17 cellular contexts compared by ENCODE assay signal in the genomic region with DNA sequence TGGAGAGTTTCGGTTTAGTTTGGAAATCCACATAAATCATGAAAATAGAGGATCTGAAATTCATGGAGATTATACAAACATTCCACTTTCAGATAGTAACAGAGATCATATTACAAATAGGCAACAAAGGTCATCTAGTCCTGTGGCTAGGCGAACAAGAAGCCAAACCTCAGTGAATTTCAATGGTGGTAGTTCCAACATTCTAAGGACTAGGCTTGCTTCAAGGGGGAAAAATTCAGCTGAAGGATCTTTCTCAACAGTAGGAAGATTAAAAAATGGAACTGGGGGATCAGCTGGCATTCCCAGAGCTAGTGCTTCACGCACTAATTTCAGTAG. TPM values are rescaled to one million over a fixed set of nuclear protein-coding genes. Genes with fewer than 3 reads are reported as not detected.
A peak's percentile ranks its signal among the peaks of the same experiment; 100 is the strongest.
DNase-seq lines count a peak whose midpoint lies in the region; ATAC-seq and TF ChIP-seq lines count a peak whose summit lies in the region.
"Had no signal": no experiment of that assay in that cellular context is flagged by ENCODE, and none has a peak within 500 bp of the region (broad histone marks: within the 10 kb centered on the region; RNA-seq: fewer than 3 reads in every experiment).

No MANE protein-coding gene starts in this region.

- no peaks in the 10 kb centered on the region for H3K36me3 ChIP-seq in right lobe of liver
- H3K36me3 ChIP-seq: colonic mucosa, stomach had no signal

- DNase-seq in stimulated activated naive CD8-positive, alpha-beta T cell treated with anti-CD3 and anti-CD28 coated beads, Interleukin-15, Interleukin-2, amounts not matched to agents 100 U/mL and 50 U/mL, for 24 hours, result no peak
- no peak for DNase-seq in activated naive CD8-positive, alpha-beta T cell treated with anti-CD3 and anti-CD28 coated beads, Interleukin-2, amount 10 ng/mL, durations not matched to agents 7 days and 5 days
- DNase-seq in right lobe of liver (no peak), inferior parietal cortex (ENCODE audit: extremely low spot score) (no peak), foreskin fibroblast (no peak)
- no peak for DNase-seq in stimulated activated CD4-positive, alpha-beta T cell treated with anti-CD3 and anti-CD28 coated beads, Interleukin-15, amount 100 ng/mL, for 24 hours
- DNase-seq: activated CD4-positive, alpha-beta T cell treated with anti-CD3 and anti-CD28 coated beads, Interleukin-2, amount 50 U/mL, for 4 hours; amniotic stem cell; colonic mucosa; GM23248; left ventricle myocardium superior; NCI-H2107; NCI-H82; nephron progenitor cell; stomach had no signal

- 27% methylated on average over 3 of the region's 3 CpGs for WGBS in right lobe of liver (ENCODE audit: insufficient coverage, low coverage, low lambda C conversion rate, missing lambda C conversion rate)

- peaks cover 47% of the 10 kb centered on the region for H3K36me3 Mint-ChIP-seq in stimulated activated naive CD8-positive, alpha-beta T cell treated with anti-CD3 and anti-CD28 coated beads, Interleukin-15, Interleukin-2, amounts not matched to agents 100 ng/mL and 50 ng/mL, for 24 hours (ENCODE audit: low read depth)
- H3K36me3 Mint-ChIP-seq in activated naive CD8-positive, alpha-beta T cell treated with anti-CD3 and anti-CD28 coated beads, Interleukin-2, amount 10 ng/mL, durations not matched to agents 7 days and 5 days, result peaks cover 35% of the 10 kb centered on the region

- no peak for TF ChIP-seq POLR2A in right lobe of liver (IDR thresholded peaks at IDR 0.05)

- no peaks in the 10 kb centered on the region for H3K9me3 Mint-ChIP-seq in stimulated activated naive CD8-positive, alpha-beta T cell treated with anti-CD3 and anti-CD28 coated beads, Interleukin-15, Interleukin-2, amounts not matched to agents 100 ng/mL and 50 ng/mL, for 24 hours
- no peaks in the 10 kb centered on the region for H3K9me3 Mint-ChIP-seq in activated naive CD8-positive, alpha-beta T cell treated with anti-CD3 and anti-CD28 coated beads, Interleukin-2, amount 10 ng/mL, durations not matched to agents 7 days and 5 days
- H3K9me3 Mint-ChIP-seq: nephron progenitor cell had no signal

- peak overlapping the region; percentile 15 to 69 (median 36) for H3K27ac ChIP-seq in right lobe of liver
- H3K27ac ChIP-seq: colonic mucosa, GM23248, stomach had no signal

- intact Hi-C loops in right lobe of liver (cut with DNase I), result no loop called here

- POLR2A ChIA-PET in activated naive CD8-positive, alpha-beta T cell treated with anti-CD3 and anti-CD28 coated beads, Interleukin-2, amount 10 ng/mL, durations not matched to agents 7 days and 5 days (lab: Charles Lee), result no interaction called here

- H3K4me3 Mint-ChIP-seq in stimulated activated naive CD8-positive, alpha-beta T cell treated with anti-CD3 and anti-CD28 coated beads, Interleukin-15, Interleukin-2, amounts not matched to agents 100 ng/mL and 50 ng/mL, for 24 hours, result peak overlapping the region; percentile 46
- H3K4me3 Mint-ChIP-seq in activated naive CD8-positive, alpha-beta T cell treated with anti-CD3 and anti-CD28 coated beads, Interleukin-2, amount 10 ng/mL, durations not matched to agents 7 days and 5 days, result no peak overlapping the region
- H3K4me3 Mint-ChIP-seq: nephron progenitor cell had no signal

- peaks cover 0 to 54% (median 22%) of the 10 kb centered on the region in 4 donors for H3K4me1 ChIP-seq in right lobe of liver
- H3K4me1 ChIP-seq: colonic mucosa had no signal

- H3K4me3 ChIP-seq in right lobe of liver (peak overlapping the region in 1 of 3 donors; percentile 12), foreskin fibroblast (ENCODE audit: low read depth in 1 of 2, low read length in 2 of 2) (no peak overlapping the region)
- H3K4me3 ChIP-seq: colonic mucosa, GM23248, stomach had no signal

- no peaks in the 10 kb centered on the region for H3K27me3 Mint-ChIP-seq in stimulated activated naive CD8-positive, alpha-beta T cell treated with anti-CD3 and anti-CD28 coated beads, Interleukin-15, Interleukin-2, amounts not matched to agents 100 ng/mL and 50 ng/mL, for 24 hours
- H3K27me3 Mint-ChIP-seq in activated naive CD8-positive, alpha-beta T cell treated with anti-CD3 and anti-CD28 coated beads, Interleukin-2, amount 10 ng/mL, durations not matched to agents 7 days and 5 days, result no peaks in the 10 kb centered on the region

- H3K4me1 Mint-ChIP-seq in stimulated activated naive CD8-positive, alpha-beta T cell treated with anti-CD3 and anti-CD28 coated beads, Interleukin-15, Interleukin-2, amounts not matched to agents 100 ng/mL and 50 ng/mL, for 24 hours (ENCODE audit: low read depth), result peaks cover 89% of the 10 kb centered on the region
- peaks cover 64% of the 10 kb centered on the region for H3K4me1 Mint-ChIP-seq in activated naive CD8-positive, alpha-beta T cell treated with anti-CD3 and anti-CD28 coated beads, Interleukin-2, amount 10 ng/mL, durations not matched to agents 7 days and 5 days

- H3K27me3 ChIP-seq in right lobe of liver, result no peaks in the 10 kb centered on the region
- H3K27me3 ChIP-seq: colonic mucosa, stomach had no signal

- peak overlapping the region; percentile 90 for H3K27ac Mint-ChIP-seq in stimulated activated naive CD8-positive, alpha-beta T cell treated with anti-CD3 and anti-CD28 coated beads, Interleukin-15, Interleukin-2, amounts not matched to agents 100 ng/mL and 50 ng/mL, for 24 hours
- peak overlapping the region; percentile 7 for H3K27ac Mint-ChIP-seq in activated naive CD8-positive, alpha-beta T cell treated with anti-CD3 and anti-CD28 coated beads, Interleukin-2, amount 10 ng/mL, durations not matched to agents 7 days and 5 days
- H3K27ac Mint-ChIP-seq: nephron progenitor cell had no signal

- H3K9me3 ChIP-seq in right lobe of liver, result no peaks in the 10 kb centered on the region
- H3K9me3 ChIP-seq: colonic mucosa, stomach had no signal

- no peak for TF ChIP-seq CTCF in right lobe of liver (IDR thresholded peaks at IDR 0.05)
- no peak for TF ChIP-seq CTCF in foreskin fibroblast (IDR thresholded peaks at IDR 0.05; ENCODE audit: low read depth, low read length)

- ATAC-seq in stimulated activated naive CD8-positive, alpha-beta T cell treated with anti-CD3 and anti-CD28 coated beads, Interleukin-15, Interleukin-2, amounts not matched to agents 100 U/mL and 50 U/mL, for 24 hours, result no peak
- no peak for ATAC-seq in activated naive CD8-positive, alpha-beta T cell treated with anti-CD3 and anti-CD28 coated beads, Interleukin-2, amount 10 ng/mL, durations not matched to agents 7 days and 5 days (ENCODE audit: low read depth)
- peak; percentile 70 to 76 (median 76) for ATAC-seq in right lobe of liver
- ATAC-seq in HG03460 (IDR thresholded peaks at IDR 0.05; ENCODE audit: unreplicated experiment), result no peak
- ATAC-seq: left ventricle myocardium superior had no signal

RNA-seq across cellular contexts. Expression of a gene that starts 47.0 kb away (rescaled TPM):
- total RNA-seq in activated naive CD8-positive, alpha-beta T cell treated with anti-CD3 and anti-CD28 coated beads, Interleukin-2, amount 10 ng/mL, durations not matched to agents 7 days and 5 days, result 10 to 100 TPM; 36.7 to 39.8 TPM
- 10 to 100 TPM; 12.3 to 27.7 (median 14.6) TPM for total RNA-seq in right lobe of liver

Comparison
In these comparisons a context has a peak if more than half of its experiments do, and no peak if none do; other contexts are left out.
1. ATAC-seq: peak in right lobe of liver (4 of 4); none in stimulated activated naive CD8-positive, alpha-beta T cell treated with anti-CD3 and anti-CD28 coated beads, Interleukin-15, Interleukin-2, amounts not matched to agents 100 U/mL and 50 U/mL, for 24 hours (single experiment), activated naive CD8-positive, alpha-beta T cell treated with anti-CD3 and anti-CD28 coated beads, Interleukin-2, amount 10 ng/mL, durations not matched to agents 7 days and 5 days (single experiment) and HG03460 (single experiment).